1 cellular context compared by ENCODE assay signal in the genomic region with DNA sequence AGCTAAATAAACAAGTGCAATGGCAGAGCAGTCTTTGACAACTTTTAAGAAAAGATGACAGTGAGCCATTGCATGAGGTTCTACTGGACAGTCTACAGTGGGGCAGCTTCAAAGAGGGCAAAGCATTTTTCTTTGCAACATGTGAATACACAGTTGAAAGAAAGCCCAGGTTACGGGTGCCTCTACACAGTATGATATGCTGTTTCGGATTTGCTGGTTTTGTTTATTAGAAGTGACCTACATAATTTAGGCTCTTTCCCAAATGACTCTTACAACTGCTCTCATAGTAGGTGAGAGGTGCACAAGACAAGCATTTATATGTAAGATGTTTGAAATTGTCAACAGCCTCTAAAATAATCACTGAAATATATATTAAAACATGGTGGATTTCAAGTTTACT.
TF ChIP-seq lines count a peak whose summit lies in the region.

No MANE protein-coding gene starts in this region.

TF ChIP-seq in GM12878, 131 proteins besides CTCF, POLR2A, EP300 and RAD21 (continued from another document):
- TF ChIP-seq, protein P1, sequence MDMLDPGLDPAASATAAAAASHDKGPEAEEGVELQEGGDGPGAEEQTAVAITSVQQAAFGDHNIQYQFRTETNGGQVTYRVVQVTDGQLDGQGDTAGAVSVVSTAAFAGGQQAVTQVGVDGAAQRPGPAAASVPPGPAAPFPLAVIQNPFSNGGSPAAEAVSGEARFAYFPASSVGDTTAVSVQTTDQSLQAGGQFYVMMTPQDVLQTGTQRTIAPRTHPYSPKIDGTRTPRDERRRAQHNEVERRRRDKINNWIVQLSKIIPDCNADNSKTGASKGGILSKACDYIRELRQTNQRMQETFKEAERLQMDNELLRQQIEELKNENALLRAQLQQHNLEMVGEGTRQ (IDR thresholded peaks at IDR 0.05; ENCODE audit: borderline replicate concordance, low read depth, low read length) = no peak
- no peak for TF ChIP-seq MYB (IDR thresholded peaks at IDR 0.05; ENCODE audit: borderline replicate concordance, low read depth, low read length)
- no peak for TF ChIP-seq POLR2AphosphoS5 (IDR thresholded peaks at IDR 0.05; ENCODE audit: low read length)
- no peak for TF ChIP-seq FOS (IDR thresholded peaks at IDR 0.05; ENCODE audit: borderline replicate concordance, extremely low read depth, insufficient read length)
- no peak for TF ChIP-seq RCOR1 (conservative IDR thresholded peaks at IDR 0.05; ENCODE audit: low read depth, low read length)
TF ChIP-seq in GM12878: peak in this region for 0.
